ENCODE assay signal across 1 cellular context in genomic region chr18:12391487-12392136, GRCh38.
TF ChIP-seq lines count a peak whose summit lies in the region.

No MANE protein-coding gene starts in this region.

TF ChIP-seq in WTC11, 78 proteins besides CTCF, POLR2A, EP300 and RAD21 (continued from another document):
- TF ChIP-seq AR (CRISPR knock-in tag; IDR thresholded peaks at IDR 0.05) (no peak), SOX15 (CRISPR knock-in tag; IDR thresholded peaks at IDR 0.05) (no peak), USF1 (CRISPR knock-in tag; IDR thresholded peaks at IDR 0.05) (no peak), FOXJ3 (CRISPR knock-in tag; IDR thresholded peaks at IDR 0.05; ENCODE audit: borderline replicate concordance) (no peak), MYBL2 (CRISPR knock-in tag; IDR thresholded peaks at IDR 0.05) (no peak), MXD4 (CRISPR knock-in tag; IDR thresholded peaks at IDR 0.05; ENCODE audit: borderline replicate concordance) (no peak), NFATC4 (CRISPR knock-in tag; IDR thresholded peaks at IDR 0.05) (no peak), ZNF263 (CRISPR knock-in tag; IDR thresholded peaks at IDR 0.05; ENCODE audit: low read depth) (no peak)
